In genomic region chr18:36718705-36719328, GRCh38 we compare ENCODE assay signal across 23 cellular contexts.
"Had no signal": no experiment of that assay in that cellular context is flagged by ENCODE, and none has a peak within 500 bp of the region (broad histone marks: within the 10 kb centered on the region; RNA-seq: fewer than 3 reads in every experiment).

No MANE protein-coding gene starts in this region.

- H3K9me3 ChIP-seq: lower lobe of right lung, pancreas, spleen, tibial nerve had no signal

- DNase-seq: activated CD4-positive, alpha-beta memory T cell treated with anti-CD3 and anti-CD28 coated beads, Interleukin-2, amount 10 ng/mL, durations not matched to agents 7 days and 5 days; activated CD4-positive, alpha-beta T cell treated with anti-CD3 and anti-CD28 coated beads, Interleukin-2, amount 10 ng/mL, durations not matched to agents 7 days and 5 days; activated CD4-positive, CD25-positive, alpha-beta regulatory T cell treated with anti-CD3 and anti-CD28 coated beads, Interleukin-2, amount 50 U/mL, for 72 hours; activated CD8-positive, alpha-beta memory T cell treated with anti-CD3 and anti-CD28 coated beads, Interleukin-2, amount 50 U/mL, for 48 hours; activated gamma-delta T cell; activated naive CD4-positive, alpha-beta T cell treated with anti-CD3 and anti-CD28 coated beads, Interleukin-2, amount 10 ng/mL, durations not matched to agents 7 days and 5 days; activated naive CD8-positive, alpha-beta T cell treated with anti-CD3 and anti-CD28 coated beads, Interleukin-2, amount 10 ng/mL, durations not matched to agents 7 days and 5 days; activated T-cell treated with anti-CD3 and anti-CD28 coated beads, Interleukin-2, amount 50 U/mL, for 24 hours; amniotic stem cell; dermis blood vessel endothelial cell; effector CD4-positive, alpha-beta T cell; head of caudate nucleus; hippocampal formation; lower lobe of right lung; mesenchymal stem cell; naive thymus-derived CD8-positive, alpha-beta T cell; nucleus accumbens; pancreas; right cardiac atrium; spleen; stimulated activated naive CD4-positive, alpha-beta T cell; T-helper 1 cell had no signal

- H3K27ac ChIP-seq: lower lobe of right lung, pancreas, spleen, tibial nerve had no signal

- H3K4me3 ChIP-seq: lower lobe of right lung, pancreas, spleen, tibial nerve had no signal

- ATAC-seq: lower lobe of right lung; naive thymus-derived CD8-positive, alpha-beta T cell; pancreas had no signal

- H3K36me3 ChIP-seq: lower lobe of right lung, pancreas, spleen had no signal

- H3K4me1 ChIP-seq: lower lobe of right lung, pancreas, spleen, tibial nerve had no signal

- H3K27me3 ChIP-seq: pancreas, tibial nerve had no signal
